In the genomic region with DNA sequence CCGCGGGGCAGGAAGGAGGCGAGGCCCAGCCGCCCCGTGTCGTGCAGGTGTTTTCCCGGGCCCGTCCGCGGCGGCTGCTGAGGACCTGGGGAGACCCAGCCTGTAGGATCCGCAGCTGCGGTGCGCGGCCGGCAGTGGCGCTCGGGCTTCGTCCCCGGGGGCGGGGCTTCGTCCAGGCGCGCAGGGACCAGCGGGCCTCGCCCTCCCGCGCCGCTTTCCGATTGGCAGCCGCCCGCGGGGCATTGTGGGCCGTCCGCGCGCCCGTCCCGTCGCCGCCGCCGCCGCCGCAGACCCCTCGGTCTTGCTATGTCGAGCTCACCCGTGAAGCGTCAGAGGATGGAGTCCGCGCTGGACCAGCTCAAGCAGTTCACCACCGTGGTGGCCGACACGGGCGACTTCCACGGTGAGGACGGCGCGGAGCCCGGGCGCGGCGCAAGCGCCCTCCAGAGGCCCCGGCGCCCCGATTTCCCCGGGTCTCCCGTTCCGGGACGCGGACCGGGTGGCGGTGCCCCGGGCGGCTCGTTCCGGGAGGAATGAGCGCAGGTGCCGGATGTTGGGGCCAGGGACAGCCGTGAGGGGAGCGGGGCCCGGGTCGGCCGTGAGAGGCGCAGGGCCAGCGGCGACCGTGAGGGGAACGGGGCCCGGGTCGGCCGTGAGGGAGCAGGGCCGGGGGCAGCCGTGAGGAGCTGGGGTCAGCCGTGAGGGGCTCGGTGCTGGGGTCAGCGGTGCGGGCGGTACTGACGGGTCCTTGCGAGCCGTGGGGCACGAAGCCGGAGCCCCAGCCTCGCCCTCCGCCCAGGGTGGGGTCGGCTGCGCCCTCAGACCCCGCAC, we compare ENCODE assay signal across 8 cellular contexts. TPM values are rescaled to one million over a fixed set of nuclear protein-coding genes. Genes with fewer than 3 reads are reported as not detected.
DNase-seq lines count a peak whose midpoint lies in the region; TF ChIP-seq lines count a peak whose summit lies in the region.

A gene (plus strand): TSS at position 289 of the 831 bp plus-strand sequence. CDS start 18 bp downstream, at position 307.

- no peaks in the 10 kb centered on the region for H3K36me3 ChIP-seq in ES-I3 (ENCODE audit: insufficient read depth, low read length)
- H3K36me3 ChIP-seq in neutrophil: peaks cover 19% of the 10 kb centered on the region

- H3K9me3 ChIP-seq in ES-I3 (ENCODE audit: control insufficient read depth, insufficient read depth, low read length): no peaks in the 10 kb centered on the region
- H3K9me3 ChIP-seq in neutrophil: no peaks in the 10 kb centered on the region

- H3K4me1 ChIP-seq in ES-I3 (ENCODE audit: insufficient read depth, low read length): peaks cover 9% of the 10 kb centered on the region; the same call in 1 of the 2 replicates
- peaks cover 58 to 64% of the 10 kb centered on the region in 2 experiments for H3K4me1 ChIP-seq in neutrophil (ENCODE audit: control insufficient read depth in 1 of 2, insufficient read depth in 1 of 2, low read depth in 1 of 2, low read length in 1 of 2)

- DNase-seq in H4 (ENCODE audit: low spot score) (peak; percentile 87), LoVo (ENCODE audit: low spot score) (peak; percentile 95), SHP77 treated with DMSO at 0.1 percent for 48 hours (lab: John Stamatoyannopoulos, UW) (peak; percentile 15), foreskin melanocyte (peak; percentile 74), substantia nigra (lab: John Stamatoyannopoulos, UW) (peak; percentile 45 to 96 (median 87))
- DNase-seq in activated naive CD4-positive, alpha-beta T cell (lab: John Stamatoyannopoulos, UW): peak; percentile 26 to 63 (median 42)

- peak within 1 kb of the TSS; percentile 97 for H3K9ac ChIP-seq in ES-I3 (ENCODE audit: low read depth, low read length)

- H3K27ac ChIP-seq in neutrophil (peak within 1 kb of the TSS; percentile 98), substantia nigra (ENCODE audit: low read depth, low read length, poor library complexity, severe bottlenecking) (peak within 1 kb of the TSS; percentile 96)

- H3K27me3 ChIP-seq in neutrophil: no peaks in the 10 kb centered on the region

- peak within 1 kb of the TSS; percentile 99 to 100 for H3K4me3 ChIP-seq in neutrophil (ENCODE audit: low read depth in 1 of 2, low read length in 1 of 2)

- TF ChIP-seq CTCF in neutrophil (IDR thresholded peaks at IDR 0.05): peak; percentile 92

RNA-seq across cellular contexts. Expression of the gene that starts here (rescaled TPM):
- total RNA-seq in H4 (2014; rRNA removed; shearing (Covaris generic)): 600 and 603 TPM in 2 replicates

Comparison
In these comparisons a context has a peak if more than half of its experiments do, and no peak if none do; other contexts are left out.
1. Peak in every context shown above with its lines: DNase-seq, H3K4me3 ChIP-seq and H3K27ac ChIP-seq.
2. DNase-seq: peak in every context shown above with its lines; median percentile 95 in LoVo; 87 in H4; 87 in substantia nigra; 74 in foreskin melanocyte; 42 in activated naive CD4-positive, alpha-beta T cell; 15 in SHP77 treated with DMSO at 0.1 percent for 48 hours.